ENCODE assay signal across 24 cellular contexts in the genomic region with DNA sequence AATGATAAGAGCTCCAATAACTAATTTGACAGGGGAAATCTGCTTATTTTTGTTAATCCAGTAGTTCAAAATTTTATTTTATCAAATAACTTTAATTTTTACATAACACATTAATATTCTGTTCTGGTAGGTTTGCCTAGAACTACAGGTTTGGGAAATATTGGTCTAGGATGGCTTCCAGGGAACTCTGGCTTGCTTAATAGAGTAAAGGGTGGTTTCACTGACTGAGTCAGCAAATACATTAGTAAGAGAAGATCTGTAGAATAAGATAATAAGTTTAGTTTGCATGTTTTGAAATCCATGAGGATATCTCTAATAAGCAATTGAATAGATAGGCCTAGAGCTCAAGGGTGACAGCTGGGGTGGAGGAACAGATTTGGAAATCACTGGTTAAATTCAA.
DNase-seq lines count a peak whose midpoint lies in the region; ATAC-seq and TF ChIP-seq lines count a peak whose summit lies in the region.
"Had no signal": no experiment of that assay in that cellular context is flagged by ENCODE, and none has a peak within 500 bp of the region (broad histone marks: within the 10 kb centered on the region; RNA-seq: fewer than 3 reads in every experiment).

No MANE protein-coding gene starts in this region.

- H3K4me1 ChIP-seq in PC-3 (ENCODE audit: insufficient read depth, low read length), result peaks cover 17% of the 10 kb centered on the region
- H3K4me1 ChIP-seq in right lobe of liver, result no peaks in the 10 kb centered on the region
- no peaks in the 10 kb centered on the region for H3K4me1 ChIP-seq in CD4-positive, alpha-beta memory T cell (ENCODE audit: insufficient read depth, low read length)
- H3K4me1 ChIP-seq: A549, BE2C had no signal

- H3K27ac ChIP-seq in PC-3 (ENCODE audit: low read length) (peak overlapping the region; percentile 90), right lobe of liver (peak overlapping the region in 1 of 3 donors; percentile 38)
- H3K27ac ChIP-seq in CD4-positive, alpha-beta memory T cell (ENCODE audit: low read depth, low read length), result no peak overlapping the region
- H3K27ac ChIP-seq: A549, HL-60, RWPE1 had no signal

- H3K36me3 ChIP-seq in PC-3 (ENCODE audit: low read depth, low read length), result no peaks in the 10 kb centered on the region
- no peaks in the 10 kb centered on the region for H3K36me3 ChIP-seq in right lobe of liver
- H3K36me3 ChIP-seq in CD4-positive, alpha-beta memory T cell (ENCODE audit: insufficient read depth, low read length), result no peaks in the 10 kb centered on the region
- H3K36me3 ChIP-seq: BE2C had no signal

- no peaks in the 10 kb centered on the region for H3F3A ChIP-seq in PC-3 (ENCODE audit: low read length, unreplicated experiment)

- no peak for TF ChIP-seq POLR2A in right lobe of liver (IDR thresholded peaks at IDR 0.05)

- H3K9me3 ChIP-seq in PC-3 (ENCODE audit: low read length), result peaks cover 11% of the 10 kb centered on the region; the same call in 1 of the 2 replicates
- peaks cover 0 to 9% (median 2%) of the 10 kb centered on the region in 4 donors for H3K9me3 ChIP-seq in right lobe of liver
- no peaks in the 10 kb centered on the region for H3K9me3 ChIP-seq in CD4-positive, alpha-beta memory T cell (ENCODE audit: control insufficient read depth in 1 of 2, low read length in 2 of 2)
- H3K9me3 ChIP-seq: BE2C had no signal

- H3K79me2 ChIP-seq in PC-3 (ENCODE audit: low read length), result no peaks in the 10 kb centered on the region

- peak overlapping the region; percentile 65 for H3K9ac ChIP-seq in PC-3 (ENCODE audit: low read length)

- no peak overlapping the region for H3K4me3 Mint-ChIP-seq in CD4-positive, alpha-beta memory T cell
- H3K4me3 Mint-ChIP-seq: CD4-positive, CD25-positive, alpha-beta regulatory T cell; GM23338 had no signal

- H4K20me1 ChIP-seq in PC-3 (ENCODE audit: low read length), result no peaks in the 10 kb centered on the region

- H3K9me2 ChIP-seq in PC-3 (replicated peaks; ENCODE audit: low read length), result no peaks in the 10 kb centered on the region

- DNase-seq in PC-3 (peak; percentile 61), astrocyte of the spinal cord (ENCODE audit: low read depth, low spot score) (peak; percentile 5), fibroblast of gingiva (ENCODE audit: low read depth) (peak; percentile 2), right lobe of liver (peak in 1 of 3 donors; percentile 48), HCEC 1CT (no peak), NCI-H526 treated with DMSO at 0.1 percent for 48 hours (lab: John Stamatoyannopoulos, UW) (no peak)
- no peak for DNase-seq in CD4-positive, alpha-beta memory T cell
- DNase-seq: BE2C; CD4-positive, CD25-positive, alpha-beta regulatory T cell; COR-L47; DMS79 treated with DMSO at 0.1 percent for 48 hours; KBM-7; NCI-H1092 treated with DMSO at 0.1 percent for 48 hours; NCI-H1436 treated with DMSO at 0.1 percent for 48 hours; NCI-H1930; NCI-H2227 treated with DMSO at 0.1 percent for 48 hours; NCI-H510A; NCI-H748 treated with DMSO at 0.1 percent for 48 hours; SHP77 treated with DMSO at 0.1 percent for 48 hours had no signal

- no TSS peak for BruUV-seq in PC-3 (replicated peaks; lab: Mats Ljungman, UMichigan)

- H3K9me3 Mint-ChIP-seq in CD4-positive, alpha-beta memory T cell, result peaks cover 0 to 23% (median 9%) of the 10 kb centered on the region in 8 donors

- no peak overlapping the region for H3K4me3 ChIP-seq in PC-3 (ENCODE audit: low read length)
- no peak overlapping the region for H3K4me3 ChIP-seq in astrocyte of the spinal cord (ENCODE audit: low read depth, low read length)
- no peak overlapping the region for H3K4me3 ChIP-seq in right lobe of liver
- H3K4me3 ChIP-seq in CD4-positive, alpha-beta memory T cell (ENCODE audit: low read length in 2 of 2), result no peak overlapping the region
- H3K4me3 ChIP-seq: A549, GM23338 had no signal

- peak; percentile 55 for ATAC-seq in PC-3
- peak; percentile 77 to 88 (median 85) for ATAC-seq in right lobe of liver
- ATAC-seq: A549, GM23338, HCT116 had no signal

- POLR2A ChIA-PET in PC-3 (lab: Charles Lee; ENCODE audit: unreplicated experiment), result no interaction called here
- POLR2A ChIA-PET in CD4-positive, alpha-beta memory T cell (lab: Charles Lee; ENCODE audit: partially characterized antibody), result no interaction called here

- H3K27ac Mint-ChIP-seq in CD4-positive, alpha-beta memory T cell, result no peak overlapping the region
- H3K27ac Mint-ChIP-seq: CD4-positive, CD25-positive, alpha-beta regulatory T cell; GM23338 had no signal

- H2AFZ ChIP-seq in PC-3 (ENCODE audit: low read length), result no peak overlapping the region
- H2AFZ ChIP-seq: GM23338 had no signal

- CTCF ChIA-PET in PC-3 (lab: Charles Lee), result no interaction called here
- CTCF ChIA-PET in CD4-positive, alpha-beta memory T cell (lab: Charles Lee; ENCODE audit: partially characterized antibody), result no interaction called here

- H3K27me3 ChIP-seq in PC-3 (ENCODE audit: low read length), result no peaks in the 10 kb centered on the region
- H3K27me3 ChIP-seq in right lobe of liver, result no peaks in the 10 kb centered on the region
- H3K27me3 ChIP-seq in CD4-positive, alpha-beta memory T cell (ENCODE audit: insufficient read depth, low read length), result no peaks in the 10 kb centered on the region
- H3K27me3 ChIP-seq: BE2C had no signal

- in situ Hi-C loops in astrocyte of the spinal cord (cut with HindIII; ENCODE audit: low sequenced_read_pairs), result no loop called here

- intact Hi-C loops in PC-3 (cut with micrococcal nuclease) (loop anchor here (10.0 kb wide), 1 partner anchor 200 kb away; no protein-coding TSS in a partner anchor), right lobe of liver (cut with DNase I) (no loop called here)
- intact Hi-C loops in CD4-positive, alpha-beta memory T cell (cut with micrococcal nuclease), result no loop called here

- H3K4me2 ChIP-seq in PC-3 (ENCODE audit: low read length), result peak overlapping the region; percentile 19; the same call in 1 of the 2 replicates
- H3K4me2 ChIP-seq: A549, GM23338 had no signal

- no peak for TF ChIP-seq CTCF in PC-3 (conservative IDR thresholded peaks at IDR 0.05; ENCODE audit: low read depth, low read length)
- no peak for TF ChIP-seq CTCF in astrocyte of the spinal cord (IDR thresholded peaks at IDR 0.05; ENCODE audit: low read depth, low read length)
- no peak for TF ChIP-seq CTCF in right lobe of liver (IDR thresholded peaks at IDR 0.05)

- peaks cover 0 to 2% of the 10 kb centered on the region in 2 donors for H3K27me3 Mint-ChIP-seq in CD4-positive, alpha-beta memory T cell

- peaks cover 0 to 1% (median 0%) of the 10 kb centered on the region in 4 donors for H3K4me1 Mint-ChIP-seq in CD4-positive, alpha-beta memory T cell
- H3K4me1 Mint-ChIP-seq: CD4-positive, CD25-positive, alpha-beta regulatory T cell; GM23338 had no signal

- H3K36me3 Mint-ChIP-seq in CD4-positive, alpha-beta memory T cell, result no peaks in the 10 kb centered on the region

Comparison
In these comparisons a context has a peak if more than half of its experiments do, and no peak if none do; other contexts are left out.
1. DNase-seq: peak in PC-3 (single experiment), astrocyte of the spinal cord (single experiment) and fibroblast of gingiva (single experiment); none in CD4-positive, alpha-beta memory T cell (0 of 5), HCEC 1CT (single experiment) and NCI-H526 treated with DMSO at 0.1 percent for 48 hours (single experiment).